Comparison of ENCODE assay signal across 8 cellular contexts in genomic region chr14:21098134-21098891, GRCh38. TPM values are rescaled to one million over a fixed set of nuclear protein-coding genes. Genes with fewer than 3 reads are reported as not detected.
DNase-seq lines count a peak whose midpoint lies in the region; ATAC-seq and TF ChIP-seq lines count a peak whose summit lies in the region.

ZNF219 (minus strand) TSS chr14:21098655; CDS start chr14:21093591, 5,064 bp downstream.

- TF ChIP-seq CTCF in 22Rv1 (IDR thresholded peaks at IDR 0.05) (no peak), neutrophil (IDR thresholded peaks at IDR 0.05) (no peak)

- H3K9me3 ChIP-seq in neutrophil = no peaks in the 10 kb centered on the region

- H3K27me3 ChIP-seq in neutrophil = peaks cover 54% of the 10 kb centered on the region

- H3K36me3 ChIP-seq in neutrophil = no peaks in the 10 kb centered on the region

- H3K4me3 ChIP-seq in GM08714 (ENCODE audit: low read length) (peak within 1 kb of the TSS; percentile 73), neutrophil (ENCODE audit: low read depth in 1 of 2, low read length in 1 of 2) (peak within 1 kb of the TSS; percentile 7 to 59)

- H3K27ac ChIP-seq in 22Rv1 = peak within 1 kb of the TSS; percentile 83
- H3K27ac ChIP-seq in adipose tissue (ENCODE audit: low read depth, low read length) = no peak within 1 kb of the TSS
- H3K27ac ChIP-seq in neutrophil = no peak within 1 kb of the TSS

- peaks cover 4 to 20% of the 10 kb centered on the region in 2 experiments for H3K4me1 ChIP-seq in neutrophil (ENCODE audit: control insufficient read depth in 1 of 2, insufficient read depth in 1 of 2, low read depth in 1 of 2, low read length in 1 of 2)

- peak; percentile 54 for ATAC-seq in Right ventricle myocardium inferior
- no peak for ATAC-seq in HG02610 (IDR thresholded peaks at IDR 0.05; ENCODE audit: unreplicated experiment)
- no peak for ATAC-seq in HG03039 (IDR thresholded peaks at IDR 0.05; ENCODE audit: unreplicated experiment)

- peak; percentile 57 for DNase-seq in NCI-H774 (lab: John Stamatoyannopoulos, UW)
- no peak for DNase-seq in Right ventricle myocardium inferior (ENCODE audit: missing footprints)

- 1% methylated on average over 23 to 67 of the region's 87 CpGs for WGBS in adipose tissue, 3 donors

- intact Hi-C loops in Right ventricle myocardium inferior (cut with DNase I) = no loop called here

RNA-seq across cellular contexts. Expression of gene ZNF219, which starts in this region (rescaled TPM):
- 10 to 100 TPM; 14.4 to 56.1 (median 18.6) TPM for polyA plus RNA-seq in adipose tissue
- 49.4 TPM for total RNA-seq in Right ventricle myocardium inferior
